8 cellular contexts compared by ENCODE assay signal in the genomic region with DNA sequence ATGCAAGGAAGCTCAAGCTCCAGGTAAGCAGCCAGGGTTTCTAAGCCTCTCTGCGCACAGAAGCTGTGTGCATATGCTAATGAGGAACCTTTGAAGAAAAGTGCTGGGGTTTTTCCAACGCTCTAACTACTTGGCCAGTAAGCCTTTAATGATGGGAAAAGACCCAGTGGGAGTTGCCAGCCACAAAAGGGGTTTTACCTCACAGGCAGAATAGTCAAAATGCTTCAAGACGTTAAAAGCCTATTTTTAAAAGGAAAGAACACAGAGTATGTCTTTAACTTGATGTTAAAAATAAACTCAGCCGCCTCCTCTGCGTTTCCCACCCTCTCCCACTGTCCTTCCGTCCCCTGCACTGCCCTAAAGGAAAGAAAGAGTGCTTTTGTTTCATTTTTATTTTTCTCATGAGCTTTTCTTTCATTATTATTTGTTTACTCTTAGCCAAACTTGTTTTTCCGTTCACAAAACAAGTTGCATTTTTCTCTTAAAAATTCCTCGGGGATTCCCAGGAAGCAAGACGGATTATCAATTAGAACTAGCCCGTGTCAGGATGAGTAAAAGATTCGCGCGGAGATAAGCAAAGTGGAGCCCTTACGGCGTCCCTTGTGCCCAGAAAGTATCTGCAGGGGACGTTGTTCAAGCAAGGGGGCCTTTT.
DNase-seq lines count a peak whose midpoint lies in the region; ATAC-seq, FAIRE-seq and TF ChIP-seq lines count a peak whose summit lies in the region.

No MANE protein-coding gene starts in this region.

- TF ChIP-seq CTCF in spleen (IDR thresholded peaks at IDR 0.05 in 8 of 11, conservative IDR thresholded peaks at IDR 0.05 in 3 of 11) = no peak

- H3K36me3 ChIP-seq in CD4-positive, alpha-beta memory T cell (ENCODE audit: insufficient read depth, low read length) = no peaks in the 10 kb centered on the region
- H3K36me3 ChIP-seq in iPS-20b (ENCODE audit: insufficient read depth, low read depth, low read length) (no peaks in the 10 kb centered on the region), spleen (no peaks in the 10 kb centered on the region)

- no peaks in the 10 kb centered on the region for H3K27me3 ChIP-seq in CD4-positive, alpha-beta memory T cell (ENCODE audit: insufficient read depth, low read length)
- H3K27me3 ChIP-seq in iPS-20b (ENCODE audit: insufficient read depth, low read length) (peaks cover 22% of the 10 kb centered on the region), spleen (replicated peaks in 1 of 7) (no peaks in the 10 kb centered on the region)

- H3K27ac ChIP-seq in CD4-positive, alpha-beta memory T cell (ENCODE audit: low read depth, low read length) = no peak overlapping the region
- H3K27ac ChIP-seq in iPS-20b (ENCODE audit: low read length) (no peak overlapping the region), spleen (peak overlapping the region in 6 of 8 donors; percentile 13 to 72 (median 62))

- H3K27me3 Mint-ChIP-seq in CD4-positive, alpha-beta memory T cell = peaks cover 7 to 10% of the 10 kb centered on the region in 2 donors

- WGBS in spleen, 5 donors = 20 to 46% (median 36%) methylated on average over 16 of the region's 16 CpGs

- no peaks in the 10 kb centered on the region for H3K9me3 ChIP-seq in CD4-positive, alpha-beta memory T cell (ENCODE audit: control insufficient read depth in 1 of 2, low read length in 2 of 2)
- H3K9me3 ChIP-seq in iPS-20b (ENCODE audit: insufficient read depth, low read depth, low read length) (no peaks in the 10 kb centered on the region), spleen (no peaks in the 10 kb centered on the region)

- intact Hi-C loops in CD4-positive, alpha-beta memory T cell (cut with micrococcal nuclease) = no loop called here
- intact Hi-C loops in spleen (cut with DNase I; ENCODE audit: low total_unique reads) = no loop called here

- CTCF ChIA-PET in CD4-positive, alpha-beta memory T cell (lab: Charles Lee; ENCODE audit: partially characterized antibody) = interaction anchor here (0.6 kb wide), 1 partner anchor 232 kb away, joined by 3 read pairs; no protein-coding TSS in a partner anchor

- H3K9ac ChIP-seq in iPS-20b (ENCODE audit: low read depth, low read length) = no peak overlapping the region

- peaks cover 7 to 12% (median 8%) of the 10 kb centered on the region in 4 donors for H3K4me1 Mint-ChIP-seq in CD4-positive, alpha-beta memory T cell

- no peaks in the 10 kb centered on the region for H3K9me3 Mint-ChIP-seq in CD4-positive, alpha-beta memory T cell

- FAIRE-seq in GM19239 (lab: Jason Lieb, UNC) = peak; percentile 96

- TF ChIP-seq POLR2A in spleen (IDR thresholded peaks at IDR 0.05) = no peak

- H3K36me3 Mint-ChIP-seq in CD4-positive, alpha-beta memory T cell = no peaks in the 10 kb centered on the region

- peak overlapping the region; percentile 19 to 84 (median 57) for H3K4me3 Mint-ChIP-seq in CD4-positive, alpha-beta memory T cell

- POLR2A ChIA-PET in CD4-positive, alpha-beta memory T cell (lab: Charles Lee; ENCODE audit: partially characterized antibody) = no interaction called here

- peak in 1 of 5 donors; percentile 2 for DNase-seq in CD4-positive, alpha-beta memory T cell
- no peak for DNase-seq in GM19239 (ENCODE audit: insufficient read length, low spot score)
- peak; percentile 21 for DNase-seq in activated naive CD4-positive, alpha-beta T cell treated with anti-CD3 and anti-CD28 coated beads, Interleukin-2, amount 50 U/mL, for 16 hours
- DNase-seq in spleen = no peak
- no peak for DNase-seq in GM03348 (ENCODE audit: low spot score)
- no peak for DNase-seq in 8988T

- peak overlapping the region in 1 of 7 donors; percentile 32 for H3K27ac Mint-ChIP-seq in CD4-positive, alpha-beta memory T cell

- no peak overlapping the region for H3K4me3 ChIP-seq in CD4-positive, alpha-beta memory T cell (ENCODE audit: low read length in 2 of 2)
- H3K4me3 ChIP-seq in iPS-20b (ENCODE audit: low read length) (peak overlapping the region; percentile 42), spleen (peak overlapping the region; percentile 27 to 62 (median 34))

- ATAC-seq in HG03342 (IDR thresholded peaks at IDR 0.05; ENCODE audit: unreplicated experiment) = peak; percentile 47

- H3K4me1 ChIP-seq in CD4-positive, alpha-beta memory T cell (ENCODE audit: insufficient read depth, low read length) = peaks cover 9% of the 10 kb centered on the region
- no peaks in the 10 kb centered on the region; the same call in 1 of the 2 replicates for H3K4me1 ChIP-seq in iPS-20b (ENCODE audit: insufficient read depth, low read length)
- peaks cover 0 to 57% (median 24%) of the 10 kb centered on the region in 6 donors for H3K4me1 ChIP-seq in spleen

Comparison
In these comparisons a context has a peak if more than half of its experiments do, and no peak if none do; other contexts are left out.
1. H3K27ac ChIP-seq: peak in spleen (6 of 8); none in CD4-positive, alpha-beta memory T cell (single experiment) and iPS-20b (single experiment).
2. H3K4me3 ChIP-seq: peak in iPS-20b (single experiment) and spleen (8 of 8); none in CD4-positive, alpha-beta memory T cell (0 of 2).